In genomic region chr17:8055851-8056231, GRCh38 we compare ENCODE assay signal across 18 cellular contexts. TPM values are rescaled to one million over a fixed set of nuclear protein-coding genes. Genes with fewer than 3 reads are reported as not detected.
DNase-seq lines count a peak whose midpoint lies in the region; ATAC-seq and TF ChIP-seq lines count a peak whose summit lies in the region.
"Had no signal": no experiment of that assay in that cellular context is flagged by ENCODE, and none has a peak within 500 bp of the region (broad histone marks: within the 10 kb centered on the region; RNA-seq: fewer than 3 reads in every experiment).

No MANE protein-coding gene starts in this region.

- CTCF ChIA-PET in mammary epithelial cell (lab: Charles Lee; ENCODE audit: low non-redundant PET): interaction anchor here (0.7 kb wide), 1 partner anchor 69 kb away, joined by 7 read pairs; no protein-coding TSS in a partner anchor

- peak overlapping the region; percentile 55 to 86 for H3K27ac Mint-ChIP-seq in natural killer cell treated with Interleukin-12 subunit alpha and Interleukin-12 subunit beta and Interleukin-15 and Interleukin-18, amount 100 ng/mL, for 72 hours
- H3K27ac Mint-ChIP-seq: neural progenitor cell had no signal

- WGBS in mammary epithelial cell (ENCODE audit: low coverage, missing lambda C conversion rate): 92% methylated on average over 3 of the region's 3 CpGs

- peak overlapping the region; percentile 64 for H3K4me3 Mint-ChIP-seq in natural killer cell treated with Interleukin-12 subunit alpha and Interleukin-12 subunit beta and Interleukin-15 and Interleukin-18, amount 100 ng/mL, for 72 hours
- H3K4me3 Mint-ChIP-seq: neural progenitor cell had no signal

- dilution Hi-C loops in mammary epithelial cell (cut with HindIII; ENCODE audit: low sequenced_read_pairs): loop anchor here (5.0 kb wide), 1 partner anchor 154 kb away; no protein-coding TSS in a partner anchor

- H3K27me3 Mint-ChIP-seq in natural killer cell treated with Interleukin-12 subunit alpha and Interleukin-12 subunit beta and Interleukin-15 and Interleukin-18, amount 100 ng/mL, for 72 hours: peaks cover 15 to 18% of the 10 kb centered on the region in 2 donors

- no peaks in the 10 kb centered on the region for H4K20me1 ChIP-seq in mammary epithelial cell (ENCODE audit: insufficient read depth, low read length)

- H3K27ac ChIP-seq in right atrium auricular region (no peak overlapping the region), mammary epithelial cell (ENCODE audit: insufficient read depth, low read depth, low read length) (no peak overlapping the region)
- H3K27ac ChIP-seq: neural progenitor cell had no signal

- peaks cover 0 to 8% of the 10 kb centered on the region in 2 donors for H3K27me3 ChIP-seq in right atrium auricular region
- no peaks in the 10 kb centered on the region for H3K27me3 ChIP-seq in mammary epithelial cell (ENCODE audit: insufficient read depth, low read length)

- no peak overlapping the region for H3K9ac ChIP-seq in mammary epithelial cell (ENCODE audit: insufficient read depth, low read length)
- H3K9ac ChIP-seq: neural progenitor cell had no signal

- H3K36me3 Mint-ChIP-seq in natural killer cell treated with Interleukin-12 subunit alpha and Interleukin-12 subunit beta and Interleukin-15 and Interleukin-18, amount 100 ng/mL, for 72 hours: no peaks in the 10 kb centered on the region
- H3K36me3 Mint-ChIP-seq: neural progenitor cell had no signal

- H3K9me3 Mint-ChIP-seq in natural killer cell treated with Interleukin-12 subunit alpha and Interleukin-12 subunit beta and Interleukin-15 and Interleukin-18, amount 100 ng/mL, for 72 hours: no peaks in the 10 kb centered on the region

- peaks cover 26 to 30% of the 10 kb centered on the region in 2 donors for H3K4me1 Mint-ChIP-seq in natural killer cell treated with Interleukin-12 subunit alpha and Interleukin-12 subunit beta and Interleukin-15 and Interleukin-18, amount 100 ng/mL, for 72 hours (ENCODE audit: low read depth in 2 of 2)

- H3K9me3 ChIP-seq in right atrium auricular region: no peaks in the 10 kb centered on the region
- no peaks in the 10 kb centered on the region for H3K9me3 ChIP-seq in mammary epithelial cell (replicated peaks; ENCODE audit: insufficient read depth, low read length)

- no peaks in the 10 kb centered on the region for H3K79me2 ChIP-seq in mammary epithelial cell (ENCODE audit: insufficient read depth, low read length)

- H2AFZ ChIP-seq in mammary epithelial cell (ENCODE audit: low read depth, low read length): no peak overlapping the region
- H2AFZ ChIP-seq: neural progenitor cell had no signal

- intact Hi-C loops in cardiac septum (cut with DNase I) (loop anchor here (2.0 to 5.0 kb wide), 2 partner anchors 193 to 314 kb away; no protein-coding TSS in a partner anchor), mammary epithelial cell (cut with micrococcal nuclease) (loop anchor here (2.0 kb wide), 2 partner anchors 221 to 423 kb away; partner anchors contain the start of gene KDM6B)

- no peak overlapping the region for H3K4me3 ChIP-seq in right atrium auricular region
- H3K4me3 ChIP-seq in mammary epithelial cell (replicated peaks in 1 of 3; ENCODE audit: insufficient read depth in 1 of 3, low read depth in 2 of 3, low read length in 3 of 3): no peak overlapping the region
- H3K4me3 ChIP-seq: neural progenitor cell had no signal

- BruUV-seq in mammary epithelial cell (replicated peaks; lab: Mats Ljungman, UMichigan): no TSS peak

- no peak for ATAC-seq in natural killer cell treated with Interleukin-12 subunit alpha and Interleukin-12 subunit beta and Interleukin-15 and Interleukin-18, amount 100 ng/mL, for 72 hours

- peak overlapping the region; percentile 6 for H3K4me2 ChIP-seq in mammary epithelial cell (ENCODE audit: insufficient read depth, low read depth, low read length)
- H3K4me2 ChIP-seq: neural progenitor cell had no signal

- H3K4me1 ChIP-seq in right atrium auricular region (peaks cover 0 to 10% of the 10 kb centered on the region in 2 donors), mammary epithelial cell (ENCODE audit: insufficient read depth, low read length) (peaks cover 25% of the 10 kb centered on the region)
- H3K4me1 ChIP-seq: neural progenitor cell had no signal

- in situ Hi-C loops in mammary epithelial cell (cut with MboI; ENCODE audit: low sequenced_read_pairs in 2 of 2): loop anchor here (5.0 to 25.0 kb wide), 3 partner anchors 319 to 731 kb away; partner anchors contain the start of genes CCDC42 (in 1 of the 2) and MFSD6L (in 1 of the 2)

- TF ChIP-seq CTCF in right atrium auricular region (IDR thresholded peaks at IDR 0.05) (no peak), mammary epithelial cell (conservative IDR thresholded peaks at IDR 0.05 in 1 of 2, IDR thresholded peaks at IDR 0.05 in 1 of 2; ENCODE audit: extremely low read depth in 1 of 2, insufficient read depth in 1 of 2, low read depth in 1 of 2, low read length in 2 of 2) (no peak)

- peak; percentile 9 for DNase-seq in cardiac septum (ENCODE audit: low spot score)
- DNase-seq in right atrium auricular region (ENCODE audit: low spot score): no peak
- no peak for DNase-seq in mammary epithelial cell
- DNase-seq in natural killer cell treated with Interleukin-12 subunit alpha and Interleukin-12 subunit beta and Interleukin-15 and Interleukin-18, amount 100 ng/mL, for 72 hours (ENCODE audit: low spot score): no peak
- DNase-seq in NCI-H82 (lab: John Stamatoyannopoulos, UW): no peak
- DNase-seq in NCI-H1930 (lab: John Stamatoyannopoulos, UW): no peak
- DNase-seq in HuH-7 (ENCODE audit: low spot score): no peak
- DNase-seq in NCI-H345 treated with DMSO at 0.1 percent for 48 hours (lab: John Stamatoyannopoulos, UW; ENCODE audit: unreplicated experiment): no peak
- DNase-seq: ACHN; activated CD4-positive, CD25-positive, alpha-beta regulatory T cell treated with anti-CD3 and anti-CD28 coated beads, Interleukin-2, amount 50 U/mL, for 72 hours; activated gamma-delta T cell; cortex of kidney; GOT3; NCI-H1092 had no signal

- H3K36me3 ChIP-seq in right atrium auricular region: no peaks in the 10 kb centered on the region
- H3K36me3 ChIP-seq in mammary epithelial cell (ENCODE audit: insufficient read depth, low read length): no peaks in the 10 kb centered on the region
- H3K36me3 ChIP-seq: neural progenitor cell had no signal

RNA-seq across cellular contexts. Expression of gene ALOX15B, which starts 17.0 kb away (rescaled TPM):
- not detected for total RNA-seq in cardiac septum
- 1 to 10 TPM; 1.2 to 1.8 TPM for total RNA-seq in right atrium auricular region
- total RNA-seq in mammary epithelial cell: 10 to 100 TPM; 43.5 to 45.3 TPM
- polyA plus RNA-seq in mammary epithelial cell: 83.5 TPM
- polyA minus RNA-seq in mammary epithelial cell: 66.6 TPM
- not detected for total RNA-seq in natural killer cell treated with Interleukin-12 subunit alpha and Interleukin-12 subunit beta and Interleukin-15 and Interleukin-18, amount 100 ng/mL, for 72 hours
- total RNA-seq: G401; lung microvascular endothelial cell; T-helper 1 cell treated with Interleukin-12 subunit alpha and Interleukin-12 subunit beta and Interleukin-4 antibody, amounts not matched to agents 30 ng/mL and 1 ng/mL, for 36 hours had no signal

RNA-seq across cellular contexts. Expression of gene ALOX12B, which starts 31.7 kb away (rescaled TPM):
- total RNA-seq in cardiac septum (not detected), right atrium auricular region (under 1 TPM in 1 of 2 donors, not detected in 1; 0.43 TPM), mammary epithelial cell (1 to 10 TPM in 1 of 2 donors, under 1 TPM in 1; 0.33 to 1.2 TPM)
- 0.22 TPM for polyA plus RNA-seq in mammary epithelial cell
- 6.0 TPM for polyA minus RNA-seq in mammary epithelial cell
- total RNA-seq in natural killer cell treated with Interleukin-12 subunit alpha and Interleukin-12 subunit beta and Interleukin-15 and Interleukin-18, amount 100 ng/mL, for 72 hours: under 1 TPM in 1 of 2 donors, not detected in 1; 0.62 TPM
- total RNA-seq: G401; lung microvascular endothelial cell; T-helper 1 cell treated with Interleukin-12 subunit alpha and Interleukin-12 subunit beta and Interleukin-4 antibody, amounts not matched to agents 30 ng/mL and 1 ng/mL, for 36 hours had no signal

RNA-seq across cellular contexts. Expression of gene GUCY2D, which starts 53.4 kb away (rescaled TPM):
- total RNA-seq in cardiac septum: not detected
- not detected for total RNA-seq in right atrium auricular region
- under 1 TPM in 1 of 2 donors, not detected in 1; 0.47 TPM for total RNA-seq in mammary epithelial cell
- 0.01 TPM for polyA plus RNA-seq in mammary epithelial cell
- not detected for polyA minus RNA-seq in mammary epithelial cell
- total RNA-seq in natural killer cell treated with Interleukin-12 subunit alpha and Interleukin-12 subunit beta and Interleukin-15 and Interleukin-18, amount 100 ng/mL, for 72 hours: not detected
- total RNA-seq: G401; lung microvascular endothelial cell; T-helper 1 cell treated with Interleukin-12 subunit alpha and Interleukin-12 subunit beta and Interleukin-4 antibody, amounts not matched to agents 30 ng/mL and 1 ng/mL, for 36 hours had no signal

Comparison
In these comparisons a context has a peak if more than half of its experiments do, and no peak if none do; other contexts are left out.
1. RNA of gene ALOX15B, which starts 17.0 kb away (total RNA-seq): 43.5 to 45.3 TPM in mammary epithelial cell; 1.2 to 1.8 TPM in right atrium auricular region, not detected in cardiac septum (single experiment) and not detected in natural killer cell treated with Interleukin-12 subunit alpha and Interleukin-12 subunit beta and Interleukin-15 and Interleukin-18, amount 100 ng/mL, for 72 hours; every median in the first group is over 10 times any median in the second.